Comparison of ENCODE assay signal across 11 cellular contexts in the genomic region with DNA sequence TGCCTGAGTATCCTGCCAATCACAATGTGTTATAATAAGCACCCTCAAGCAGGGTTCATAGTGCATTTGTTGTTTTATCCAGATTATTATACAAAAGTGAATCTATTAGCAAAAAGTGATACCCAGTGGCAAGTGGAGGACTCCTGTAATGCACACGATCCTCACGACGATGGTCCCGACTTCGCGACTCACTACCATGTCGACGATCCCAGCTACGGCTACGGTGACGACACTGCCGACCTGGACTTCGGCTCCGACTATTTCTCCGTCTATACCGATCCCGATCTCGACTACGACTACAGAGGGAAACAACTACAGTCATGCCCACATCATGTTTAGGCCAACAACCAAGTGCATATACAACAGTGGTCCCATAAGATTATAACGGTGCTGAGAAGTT. TPM values are rescaled to one million over a fixed set of nuclear protein-coding genes. Genes with fewer than 3 reads are reported as not detected.
"Had no signal": no experiment of that assay in that cellular context is flagged by ENCODE, and none has a peak within 500 bp of the region (broad histone marks: within the 10 kb centered on the region; RNA-seq: fewer than 3 reads in every experiment).

No MANE protein-coding gene starts in this region.

- ATAC-seq: HCT116, K562 had no signal

- H3K4me3 Mint-ChIP-seq: HFFc6 had no signal

- H3K4me3 ChIP-seq: GM23248, HAP-1, K562 had no signal

- H3K27ac ChIP-seq: GM23248, HL-60 had no signal

- H3K27ac Mint-ChIP-seq: HFFc6 had no signal

- H3K9ac ChIP-seq: GM23248 had no signal

- H3K9me3 ChIP-seq: HAP-1 had no signal

- H3K9me3 Mint-ChIP-seq: HFFc6 had no signal

- H2AFZ ChIP-seq: GM23248 had no signal

- FAIRE-seq: K562 had no signal

- H3K4me1 ChIP-seq: HAP-1 had no signal

- DNase-seq: GM23248, GOT3, H7, HFFc6, IMR-90, KG1 had no signal

RNA-seq across cellular contexts. Expression of gene REM2, which starts 23.1 kb away (rescaled TPM):
- total RNA-seq: HT1080 had no signal
- polyA plus RNA-seq: GM23248 had no signal
